Comparison of ENCODE assay signal across 9 cellular contexts in the genomic region with DNA sequence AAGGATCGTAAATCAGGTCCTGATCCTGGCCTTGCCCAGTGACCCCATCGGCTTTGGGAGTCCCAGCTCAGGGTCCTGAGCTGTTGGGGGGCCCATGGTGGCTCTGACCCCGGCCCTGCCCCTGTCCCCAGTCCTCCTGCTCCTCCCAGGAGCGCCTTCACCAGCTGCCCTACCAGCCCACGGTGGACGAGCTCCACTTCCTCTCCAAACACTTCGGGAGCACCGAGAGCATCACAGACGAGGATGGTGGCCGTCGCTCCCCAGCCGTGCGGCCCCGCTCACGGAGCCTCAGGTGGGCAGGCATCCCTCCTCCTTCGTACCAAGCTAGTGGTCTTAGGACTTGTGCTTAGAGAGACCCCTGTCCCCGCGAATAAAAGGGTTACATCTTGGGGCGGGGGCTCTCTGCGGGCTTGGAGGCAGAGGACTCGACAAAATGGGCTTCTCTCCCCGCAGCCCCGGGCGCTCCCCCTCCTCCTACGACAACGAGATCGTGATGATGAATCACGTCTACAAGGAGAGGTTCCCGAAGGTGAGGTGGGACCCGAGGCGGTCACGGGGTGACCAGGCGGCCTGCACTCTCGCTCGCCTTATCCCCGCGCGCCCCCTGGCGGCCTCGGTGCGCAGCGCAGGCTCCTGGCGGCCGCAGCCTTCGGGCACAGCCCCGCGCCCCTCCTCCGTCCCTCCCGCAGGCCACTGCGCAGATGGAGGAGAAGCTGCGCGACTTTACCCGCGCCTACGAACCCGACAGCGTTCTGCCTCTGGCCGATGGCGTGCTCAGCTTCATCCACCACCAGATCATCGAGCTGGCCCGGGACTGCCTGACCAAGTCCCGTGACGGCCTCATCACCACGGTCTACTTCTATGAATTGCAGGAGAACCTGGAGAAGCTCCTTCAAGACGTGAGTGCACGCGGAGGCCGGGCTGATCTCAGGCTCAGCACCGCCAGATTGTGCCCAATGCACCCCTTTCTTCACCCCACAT. TPM values are rescaled to one million over a fixed set of nuclear protein-coding genes. Genes with fewer than 3 reads are reported as not detected.
DNase-seq lines count a peak whose midpoint lies in the region; ATAC-seq and TF ChIP-seq lines count a peak whose summit lies in the region.
"Had no signal": no experiment of that assay in that cellular context is flagged by ENCODE, and none has a peak within 500 bp of the region (broad histone marks: within the 10 kb centered on the region; RNA-seq: fewer than 3 reads in every experiment).

No MANE protein-coding gene starts in this region.

- peaks cover 15% of the 10 kb centered on the region for H3F3A ChIP-seq in neural progenitor cell (ENCODE audit: low read depth)

- peak overlapping the region; percentile 86 for H2AFZ ChIP-seq in neural progenitor cell (replicated peaks)

- H3K9ac ChIP-seq in neural progenitor cell: no peak overlapping the region

- no peak overlapping the region for H3K27ac ChIP-seq in neural progenitor cell

- TF ChIP-seq CTCF in GM12865 (IDR thresholded peaks at IDR 0.05; ENCODE audit: insufficient read depth, low read depth, low read length, missing control alignments) (peak; percentile 99), fibroblast of pulmonary artery (IDR thresholded peaks at IDR 0.05; ENCODE audit: low read length, missing control alignments) (peak; percentile 50), neural progenitor cell (IDR thresholded peaks at IDR 0.05) (peak; percentile 96)

- DNase-seq in GM12865 (ENCODE audit: low read depth) (peak; percentile 82), HuH-7.5 (ENCODE audit: low spot score) (peak; percentile 93), fibroblast of pulmonary artery (ENCODE audit: low read depth) (peak; percentile 79), neural progenitor cell (ENCODE audit: low spot score) (peak; percentile 92)
- DNase-seq in activated T-helper 9 cell treated with anti-CD3 and anti-CD28 coated beads, Interleukin-2, amount 50 U/mL, for 16 hours (ENCODE audit: low read depth): peak; percentile 78
- peak; percentile 88 to 90 for DNase-seq in stimulated activated naive CD8-positive, alpha-beta T cell treated with anti-CD3 and anti-CD28 coated beads, Interleukin-15, amount 100 ng/mL, for 72 hours

- no peaks in the 10 kb centered on the region for H3K9me3 ChIP-seq in neural progenitor cell (ENCODE audit: low read depth)

- no peaks in the 10 kb centered on the region for H3K9me3 Mint-ChIP-seq in neural progenitor cell
- no peaks in the 10 kb centered on the region for H3K9me3 Mint-ChIP-seq in stimulated activated naive CD8-positive, alpha-beta T cell treated with anti-CD3 and anti-CD28 coated beads, Interleukin-15, amount 100 ng/mL, for 72 hours

- H3K27ac Mint-ChIP-seq in neural progenitor cell: no peak overlapping the region
- peak overlapping the region in 1 of 2 donors; percentile 84 for H3K27ac Mint-ChIP-seq in stimulated activated naive CD8-positive, alpha-beta T cell treated with anti-CD3 and anti-CD28 coated beads, Interleukin-15, amount 100 ng/mL, for 72 hours

- peak; percentile 97 for ATAC-seq in stimulated activated naive CD8-positive, alpha-beta T cell treated with anti-CD3 and anti-CD28 coated beads, Interleukin-15, amount 100 ng/mL, for 72 hours
- no peak for ATAC-seq in HG03196 (IDR thresholded peaks at IDR 0.05; ENCODE audit: unreplicated experiment)

- H3K27me3 Mint-ChIP-seq in neural progenitor cell (ENCODE audit: insufficient read depth, low read depth): peaks cover 9% of the 10 kb centered on the region
- peaks cover 57% of the 10 kb centered on the region for H3K27me3 Mint-ChIP-seq in stimulated activated naive CD8-positive, alpha-beta T cell treated with anti-CD3 and anti-CD28 coated beads, Interleukin-15, amount 100 ng/mL, for 72 hours

- H3K4me3 ChIP-seq in GM12865 (ENCODE audit: low read depth, low read length) (no peak overlapping the region), fibroblast of pulmonary artery (replicated peaks; ENCODE audit: low read depth, low read length) (peak overlapping the region; percentile 31), neural progenitor cell (peak overlapping the region; percentile 14)

- H3K79me2 ChIP-seq in neural progenitor cell (ENCODE audit: low read depth): no peaks in the 10 kb centered on the region

- peaks cover 13% of the 10 kb centered on the region for H3K27me3 ChIP-seq in neural progenitor cell

- no peaks in the 10 kb centered on the region for H3K36me3 ChIP-seq in neural progenitor cell

- peaks cover 4% of the 10 kb centered on the region for H4K20me1 ChIP-seq in neural progenitor cell (ENCODE audit: low read depth)

- H3K4me1 Mint-ChIP-seq in neural progenitor cell: peaks cover 7% of the 10 kb centered on the region
- peaks cover 11% of the 10 kb centered on the region for H3K4me1 Mint-ChIP-seq in stimulated activated naive CD8-positive, alpha-beta T cell treated with anti-CD3 and anti-CD28 coated beads, Interleukin-15, amount 100 ng/mL, for 72 hours

- peak overlapping the region; percentile 69 for H3K4me2 ChIP-seq in neural progenitor cell

- H3K4me1 ChIP-seq in neural progenitor cell: no peaks in the 10 kb centered on the region

- peaks cover 2% of the 10 kb centered on the region for H3K36me3 Mint-ChIP-seq in neural progenitor cell

- peak overlapping the region; percentile 58 for H3K4me3 Mint-ChIP-seq in neural progenitor cell
- peak overlapping the region; percentile 77 to 82 for H3K4me3 Mint-ChIP-seq in stimulated activated naive CD8-positive, alpha-beta T cell treated with anti-CD3 and anti-CD28 coated beads, Interleukin-15, amount 100 ng/mL, for 72 hours

- TF ChIP-seq POLR2A in Raji (IDR thresholded peaks at IDR 0.05; ENCODE audit: insufficient read depth, low read depth, low read length): peak; percentile 24; the same call in 1 of the 2 replicates

RNA-seq across cellular contexts. Expression of a gene that starts 9.1 kb away (rescaled TPM):
- total RNA-seq in neural progenitor cell (ENCODE audit: low replicate concordance): 8.3 and 13.3 TPM in 2 replicates

RNA-seq across cellular contexts. Expression of a gene that starts 13.1 kb away (rescaled TPM):
- total RNA-seq in neural progenitor cell (ENCODE audit: low replicate concordance): 0.19 TPM in 1 of 2 replicates, not detected in the other
- total RNA-seq: urinary bladder had no signal

RNA-seq across cellular contexts. Expression of a gene that starts 33.8 kb away (rescaled TPM):
- total RNA-seq in neural progenitor cell (ENCODE audit: low replicate concordance): 8.7 and 16.5 TPM in 2 replicates

RNA-seq across cellular contexts. Expression of a gene that starts 39.6 kb away (rescaled TPM):
- 0.43 and 0.64 TPM in 2 replicates for total RNA-seq in neural progenitor cell (ENCODE audit: low replicate concordance)

RNA-seq across cellular contexts. Expression of a gene that starts 41.1 kb away (rescaled TPM):
- 60.3 and 61.3 TPM in 2 replicates for total RNA-seq in neural progenitor cell (ENCODE audit: low replicate concordance)
